ENCODE assay signal across 15 cellular contexts in genomic region chr4:42460043-42460442, GRCh38.
A peak's percentile ranks its signal among the peaks of the same experiment; 100 is the strongest.
DNase-seq lines count a peak whose midpoint lies in the region; ATAC-seq, FAIRE-seq and TF ChIP-seq lines count a peak whose summit lies in the region.
"Had no signal": no experiment of that assay in that cellular context is flagged by ENCODE, and none has a peak within 500 bp of the region (broad histone marks: within the 10 kb centered on the region; RNA-seq: fewer than 3 reads in every experiment).

No MANE protein-coding gene starts in this region.

- intact Hi-C loops in pancreas (cut with DNase I) (no loop called here), lower leg skin (cut with DNase I; ENCODE audit: low total_unique reads) (no loop called here), Calu3 (cut with micrococcal nuclease; ENCODE audit: unreplicated experiment) (no loop called here)

- no peak overlapping the region for H4K8ac ChIP-seq in H9 (replicated peaks; ENCODE audit: insufficient read length, low read depth, low read length)

- CTCF ChIA-PET in Calu3 (lab: Charles Lee) = no interaction called here

- no peak overlapping the region for H2AFZ ChIP-seq in H9 (ENCODE audit: low read length)

- no peak overlapping the region for H3K18ac ChIP-seq in H9 (ENCODE audit: insufficient read length, low read depth, low read length)

- H3K27me3 ChIP-seq in pancreas = no peaks in the 10 kb centered on the region
- H3K27me3 ChIP-seq in H9 (ENCODE audit: insufficient read depth, low read length) = no peaks in the 10 kb centered on the region

- H4K5ac ChIP-seq in H9 (ENCODE audit: insufficient read length, low read depth, low read length) = no peak overlapping the region

- H3K9me3 ChIP-seq in pancreas (no peaks in the 10 kb centered on the region), H9 (ENCODE audit: control insufficient read depth, low read depth, low read length) (no peaks in the 10 kb centered on the region)

- H3T11ph ChIP-seq in H9 (ENCODE audit: low read length) = no peak overlapping the region

- H2BK20ac ChIP-seq in H9 (ENCODE audit: low read depth, low read length, poor library complexity, severe bottlenecking) = no peak overlapping the region

- no peak overlapping the region for H3K9ac ChIP-seq in H9 (ENCODE audit: extremely low read depth, insufficient read length, low read length)

- H3K9me3 Mint-ChIP-seq in Calu3 (ENCODE audit: low read depth, unreplicated experiment) = peaks cover 3% of the 10 kb centered on the region
- peaks cover 5 to 9% of the 10 kb centered on the region in 2 experiments; a peak in 4 of 5 replicates for H3K9me3 Mint-ChIP-seq in H9
- H3K9me3 Mint-ChIP-seq: immature natural killer cell had no signal

- no peak overlapping the region for H3K14ac ChIP-seq in H9 (ENCODE audit: insufficient read depth, low read length)

- H3K27me3 Mint-ChIP-seq in Calu3 (ENCODE audit: unreplicated experiment) (no peaks in the 10 kb centered on the region), H9 (ENCODE audit: low read depth) (no peaks in the 10 kb centered on the region; the same call in 1 of the 2 replicates)

- H3K27ac ChIP-seq in pancreas (peak overlapping the region in 3 of 4 donors; percentile 3 to 59 (median 17)), H9 (ENCODE audit: insufficient read length, low read depth, low read length) (no peak overlapping the region)

- no peak overlapping the region for H3K27ac Mint-ChIP-seq in Calu3 (ENCODE audit: unreplicated experiment)
- H3K27ac Mint-ChIP-seq in H9 = no peak overlapping the region
- H3K27ac Mint-ChIP-seq: immature natural killer cell; T-helper 1 cell treated with Interleukin-12 subunit alpha and Interleukin-12 subunit beta and Interleukin-4 antibody, amounts not matched to agents 30 μg/mL and 1 μg/mL, for 36 hours had no signal

- no peaks in the 10 kb centered on the region for H3K79me2 ChIP-seq in H9 (ENCODE audit: insufficient read depth, low read length)

- H3K36me3 Mint-ChIP-seq in Calu3 (ENCODE audit: insufficient read depth, unreplicated experiment) (no peaks in the 10 kb centered on the region), H9 (ENCODE audit: insufficient read depth in 1 of 3, low read depth in 3 of 3) (peaks cover 25 to 30% (median 25%) of the 10 kb centered on the region in 3 experiments)

- peak; percentile 97 for ATAC-seq in GM18907 (IDR thresholded peaks at IDR 0.05; ENCODE audit: unreplicated experiment)
- peak; percentile 99 for ATAC-seq in GM21576 (IDR thresholded peaks at IDR 0.05; ENCODE audit: unreplicated experiment)
- peak; percentile 99 for ATAC-seq in HG03108 (IDR thresholded peaks at IDR 0.05; ENCODE audit: unreplicated experiment)
- ATAC-seq in pancreas = peak; percentile 93 to 98 (median 96)
- ATAC-seq: esophagus mucosa had no signal

- H3K4me1 Mint-ChIP-seq in Calu3 (ENCODE audit: low read depth, unreplicated experiment) (no peaks in the 10 kb centered on the region), H9 (peaks cover 37 to 40% of the 10 kb centered on the region in 2 experiments)

- 26 to 41% methylated on average over 4 of the region's 4 CpGs for WGBS in pancreas, 2 donors
- WGBS in lower leg skin, 2 donors = 76 to 85% methylated on average over 4 of the region's 4 CpGs
- no CpG with 5 or more reads among the region's 4 CpGs for WGBS in H9 (ENCODE audit: extremely low coverage, insufficient read length, low lambda C conversion rate)

- H4K91ac ChIP-seq in H9 (ENCODE audit: insufficient read length, low read depth, low read length) = no peak overlapping the region

- H2BK15ac ChIP-seq in H9 (ENCODE audit: low read depth, low read length) = no peak overlapping the region

- H3K23ac ChIP-seq in H9 (ENCODE audit: insufficient read length, low read depth, low read length) = no peak overlapping the region

- no peaks in the 10 kb centered on the region for H4K20me1 ChIP-seq in H9 (ENCODE audit: control insufficient read depth, insufficient read depth, insufficient read length)

- H2BK5ac ChIP-seq in H9 (ENCODE audit: insufficient read length, low read length) = no peak overlapping the region

- no peak overlapping the region for H2AK5ac ChIP-seq in H9 (ENCODE audit: insufficient read length, low read length)

- TF ChIP-seq CTCF in pancreas (IDR thresholded peaks at IDR 0.05) = no peak
- TF ChIP-seq CTCF in lower leg skin (IDR thresholded peaks at IDR 0.05) = no peak
- no peak for TF ChIP-seq CTCF in Calu3 (IDR thresholded peaks at IDR 0.05; ENCODE audit: unreplicated experiment)
- no peak for TF ChIP-seq CTCF in H9 (conservative IDR thresholded peaks at IDR 0.05)

- no peaks in the 10 kb centered on the region for H3K79me1 ChIP-seq in H9 (ENCODE audit: insufficient read depth, low read depth, low read length, poor library complexity, severe bottlenecking)

- H3K4me3 ChIP-seq in pancreas (no peak overlapping the region), lower leg skin (ENCODE audit: low read depth, poor library complexity, severe bottlenecking) (no peak overlapping the region)

- no peak overlapping the region for H3K4ac ChIP-seq in H9 (ENCODE audit: low read depth, low read length)

- no peak for TF ChIP-seq POLR2A in lower leg skin (IDR thresholded peaks at IDR 0.05)

- no peak overlapping the region for H3K4me3 Mint-ChIP-seq in Calu3 (ENCODE audit: low read depth, unreplicated experiment)
- no peak overlapping the region for H3K4me3 Mint-ChIP-seq in H9
- H3K4me3 Mint-ChIP-seq: immature natural killer cell; neural crest cell; T-helper 1 cell treated with Interleukin-12 subunit alpha and Interleukin-12 subunit beta and Interleukin-4 antibody, amounts not matched to agents 30 μg/mL and 1 μg/mL, for 36 hours had no signal

- DNase-seq in pancreas (peak in 4 of 6 donors; percentile 22 to 47 (median 42)), lower leg skin (ENCODE audit: low spot score in 2 of 2) (no peak), Calu3 (no peak), H9 (no peak), G401 (ENCODE audit: low spot score) (no peak)
- DNase-seq: immature natural killer cell, MM.1S, NCI-H82 had no signal

- H3K4me1 ChIP-seq in pancreas (peaks cover 11 to 24% (median 21%) of the 10 kb centered on the region in 3 donors), H9 (ENCODE audit: insufficient read depth, low read length) (peaks cover 2% of the 10 kb centered on the region; the same call in 1 of the 2 replicates)

- no peak overlapping the region for H3K4me2 ChIP-seq in H9 (ENCODE audit: insufficient read depth, insufficient read length, low read length)

- no peak for FAIRE-seq in pancreas (lab: Jason Lieb, UNC)
- FAIRE-seq: H1 had no signal

- no peaks in the 10 kb centered on the region for H3K36me3 ChIP-seq in pancreas

- in situ Hi-C loops in G401 (cut with HindIII; ENCODE audit: low sequenced_read_pairs) = no loop called here

- no peak overlapping the region for H3K56ac ChIP-seq in H9 (ENCODE audit: insufficient read length, low read depth, low read length)

- H2BK120ac ChIP-seq in H9 (ENCODE audit: low read depth, low read length, poor library complexity, severe bottlenecking) = no peak overlapping the region

- BruUV-seq in Calu3 (replicated peaks; lab: Mats Ljungman, UMichigan) = no TSS peak

- H2BK12ac ChIP-seq in H9 (ENCODE audit: insufficient read length, low read depth, low read length) = no peak overlapping the region

- no peaks in the 10 kb centered on the region for H3K23me2 ChIP-seq in H9 (ENCODE audit: insufficient read length, low read depth, low read length, poor library complexity, severe bottlenecking)

Comparison
In these comparisons a context has a peak if more than half of its experiments do, and no peak if none do; other contexts are left out.
1. DNase-seq: peak in pancreas (4 of 6); none in lower leg skin (0 of 2), Calu3 (single experiment), H9 (single experiment) and G401 (single experiment).
2. Peak in every context shown above with its lines, with median percentiles within 50 percentile points of each other: ATAC-seq.